Comparison of ENCODE assay signal across 9 cellular contexts in genomic region chr9:34987160-34988040, GRCh38. TPM values are rescaled to one million over a fixed set of nuclear protein-coding genes. Genes with fewer than 3 reads are reported as not detected.
DNase-seq lines count a peak whose midpoint lies in the region; ATAC-seq and TF ChIP-seq lines count a peak whose summit lies in the region.
"Had no signal": no experiment of that assay in that cellular context is flagged by ENCODE, and none has a peak within 500 bp of the region (broad histone marks: within the 10 kb centered on the region; RNA-seq: fewer than 3 reads in every experiment).

No MANE protein-coding gene starts in this region.

- H2BK120ac ChIP-seq in neuronal stem cell (ENCODE audit: low read depth, low read length): no peak overlapping the region

- H3K79me2 ChIP-seq in Loucy (ENCODE audit: insufficient read depth, low read length): peaks cover 7% of the 10 kb centered on the region; the same call in 1 of the 2 replicates
- H3K79me2 ChIP-seq: hepatocyte had no signal

- peaks cover 55% of the 10 kb centered on the region for H3K4me1 Mint-ChIP-seq in T-helper 2 cell treated with Interferon-gamma antibody and Interleukin-4, amounts not matched to agents 5 μg/mL and 100 μg/mL, for 36 hours (ENCODE audit: low read depth)
- peaks cover 42% of the 10 kb centered on the region for H3K4me1 Mint-ChIP-seq in central memory CD8-positive, alpha-beta T cell

- H2BK5ac ChIP-seq in neuronal stem cell (ENCODE audit: low read length): no peak overlapping the region

- H3F3A ChIP-seq in Loucy (ENCODE audit: low read depth): no peaks in the 10 kb centered on the region

- H3K9me3 ChIP-seq in Loucy (ENCODE audit: insufficient read depth, low read depth, low read length): no peaks in the 10 kb centered on the region
- H3K9me3 ChIP-seq in neuronal stem cell (replicated peaks in 1 of 2; ENCODE audit: control insufficient read depth in 2 of 2, insufficient read depth in 1 of 2, low read depth in 1 of 2, low read length in 2 of 2): no peaks in the 10 kb centered on the region

- no peak overlapping the region for H4K91ac ChIP-seq in neuronal stem cell (ENCODE audit: low read depth, low read length, poor library complexity)

- peak overlapping the region; percentile 4 for H2AK5ac ChIP-seq in neuronal stem cell (ENCODE audit: low read depth, low read length)

- no peak for TF ChIP-seq CTCF in Loucy (conservative IDR thresholded peaks at IDR 0.05; ENCODE audit: low read length)

- WGBS in neuronal stem cell (ENCODE audit: extremely low coverage in 2 of 2, insufficient read length in 2 of 2, insufficient replicate concordance in 1 of 2), 2 donors: no CpG with 5 or more reads among the region's 7 CpGs

- H3K36me3 ChIP-seq in Loucy (ENCODE audit: insufficient read depth, low read length) (no peaks in the 10 kb centered on the region), neuronal stem cell (replicated peaks in 1 of 2; ENCODE audit: control insufficient read depth in 2 of 2, insufficient read depth in 2 of 2, low read length in 2 of 2) (peaks cover 0 to 3% of the 10 kb centered on the region in 2 donors)

- H3K4me1 ChIP-seq in Loucy (ENCODE audit: insufficient read depth, low read length, poor library complexity, severe bottlenecking) (peaks cover 59% of the 10 kb centered on the region), neuronal stem cell (ENCODE audit: control insufficient read depth in 2 of 2, insufficient read depth in 1 of 2, low read depth in 1 of 2, low read length in 2 of 2) (peaks cover 26 to 34% of the 10 kb centered on the region in 2 donors)

- no peak overlapping the region for H3K14ac ChIP-seq in neuronal stem cell (ENCODE audit: low read length)

- no peaks in the 10 kb centered on the region for H3K27me3 Mint-ChIP-seq in T-helper 2 cell treated with Interferon-gamma antibody and Interleukin-4, amounts not matched to agents 5 μg/mL and 100 μg/mL, for 36 hours (ENCODE audit: low read depth)
- H3K27me3 Mint-ChIP-seq in central memory CD8-positive, alpha-beta T cell: no peaks in the 10 kb centered on the region

- no peak overlapping the region for H3K27ac ChIP-seq in neuronal stem cell (replicated peaks; ENCODE audit: low read length)
- H3K27ac ChIP-seq: hepatocyte had no signal

- H3K27ac Mint-ChIP-seq in T-helper 2 cell treated with Interferon-gamma antibody and Interleukin-4, amounts not matched to agents 5 μg/mL and 100 μg/mL, for 36 hours: peak overlapping the region; percentile 56
- H3K27ac Mint-ChIP-seq in central memory CD8-positive, alpha-beta T cell (ENCODE audit: low read depth): peak overlapping the region; percentile 97

- no peak for ATAC-seq in central memory CD8-positive, alpha-beta T cell (replicated peaks; ENCODE audit: extremely low read depth, poor library complexity, severe bottlenecking)
- no peak for ATAC-seq in GM21381 (IDR thresholded peaks at IDR 0.05; ENCODE audit: unreplicated experiment)

- H3K23ac ChIP-seq in neuronal stem cell (ENCODE audit: low read depth, low read length, poor library complexity): no peak overlapping the region

- H3K4me3 Mint-ChIP-seq in T-helper 2 cell treated with Interferon-gamma antibody and Interleukin-4, amounts not matched to agents 5 μg/mL and 100 μg/mL, for 36 hours: peak overlapping the region; percentile 15
- H3K4me3 Mint-ChIP-seq in central memory CD8-positive, alpha-beta T cell: peak overlapping the region; percentile 82

- H2BK12ac ChIP-seq in neuronal stem cell (ENCODE audit: low read length): no peak overlapping the region

- H4K20me1 ChIP-seq in Loucy (ENCODE audit: insufficient read depth, low read length, poor library complexity, severe bottlenecking): no peaks in the 10 kb centered on the region

- no peak overlapping the region for H3K4ac ChIP-seq in neuronal stem cell (ENCODE audit: low read length)

- no peak overlapping the region for H4K8ac ChIP-seq in neuronal stem cell (ENCODE audit: low read depth, low read length)

- H3K27me3 ChIP-seq in Loucy (ENCODE audit: insufficient read depth, low read length, poor library complexity, severe bottlenecking) (no peaks in the 10 kb centered on the region), neuronal stem cell (ENCODE audit: control insufficient read depth in 3 of 3, insufficient read depth in 3 of 3, low read depth in 1 of 3, low read length in 3 of 3) (peaks cover 0 to 4% (median 0%) of the 10 kb centered on the region in 3 experiments)
- H3K27me3 ChIP-seq: hepatocyte had no signal

- no peak overlapping the region for H2BK15ac ChIP-seq in neuronal stem cell (ENCODE audit: low read length)

- H3K18ac ChIP-seq in neuronal stem cell (ENCODE audit: low read length): no peak overlapping the region

- no peaks in the 10 kb centered on the region for H3K36me3 Mint-ChIP-seq in T-helper 2 cell treated with Interferon-gamma antibody and Interleukin-4, amounts not matched to agents 5 μg/mL and 100 μg/mL, for 36 hours (ENCODE audit: low read depth)
- peaks cover 5% of the 10 kb centered on the region for H3K36me3 Mint-ChIP-seq in central memory CD8-positive, alpha-beta T cell (ENCODE audit: insufficient read depth)

- H3K9me3 Mint-ChIP-seq in T-helper 2 cell treated with Interferon-gamma antibody and Interleukin-4, amounts not matched to agents 5 μg/mL and 100 μg/mL, for 36 hours: no peaks in the 10 kb centered on the region
- H3K9me3 Mint-ChIP-seq in central memory CD8-positive, alpha-beta T cell: no peaks in the 10 kb centered on the region

- H3K9ac ChIP-seq in Loucy (ENCODE audit: low read depth, low read length, poor library complexity, severe bottlenecking): peak overlapping the region; percentile 92
- no peak overlapping the region for H3K9ac ChIP-seq in neuronal stem cell (ENCODE audit: low read depth, low read length, poor library complexity)

- peak overlapping the region; percentile 82 for H3K4me3 ChIP-seq in Loucy (ENCODE audit: low read length, poor library complexity, severe bottlenecking)
- no peak overlapping the region for H3K4me3 ChIP-seq in neuronal stem cell (ENCODE audit: low read length in 2 of 2)
- H3K4me3 ChIP-seq: hepatocyte had no signal

- DNase-seq in T-helper 2 cell treated with Interferon-gamma antibody and Interleukin-4, amounts not matched to agents 5 μg/mL and 100 μg/mL, for 36 hours (ENCODE audit: low spot score): no peak
- DNase-seq in T-helper 2 cell: no peak
- no peak for DNase-seq in central memory CD8-positive, alpha-beta T cell (ENCODE audit: low spot score in 2 of 2)
- no peak for DNase-seq in neuronal stem cell (ENCODE audit: low spot score)
- DNase-seq in NCI-H1694 (lab: John Stamatoyannopoulos, UW): no peak
- DNase-seq in cerebellar nuclear complex (lab: John Stamatoyannopoulos, UW): no peak

- H2AFZ ChIP-seq in Loucy (ENCODE audit: low read length) (no peak overlapping the region), neuronal stem cell (ENCODE audit: low read length) (no peak overlapping the region)
- H2AFZ ChIP-seq: hepatocyte had no signal

- H3K4me2 ChIP-seq in Loucy (ENCODE audit: low read depth, low read length, poor library complexity, severe bottlenecking) (peak overlapping the region; percentile 84), neuronal stem cell (ENCODE audit: insufficient read depth, low read length, poor library complexity, severe bottlenecking) (no peak overlapping the region)

- H3K9me2 ChIP-seq in Loucy (replicated peaks; ENCODE audit: low read depth, low read length): no peaks in the 10 kb centered on the region

- no peaks in the 10 kb centered on the region for H3K79me1 ChIP-seq in neuronal stem cell (ENCODE audit: low read depth, low read length)

RNA-seq across cellular contexts. Expression of gene DNAJB5, which starts 2.1 kb away (rescaled TPM):
- 41.4 TPM for polyA plus RNA-seq in neuronal stem cell (2013, experiment 1 of 2)
- polyA plus RNA-seq in neuronal stem cell (2013, experiment 2 of 2): 40.8 TPM

RNA-seq across cellular contexts. Expression of gene PHF24, which starts 29.3 kb away (rescaled TPM):
- polyA plus RNA-seq in neuronal stem cell (2013, experiment 1 of 2): 1.5 TPM
- 1.4 TPM for polyA plus RNA-seq in neuronal stem cell (2013, experiment 2 of 2)
